In the genomic region with DNA sequence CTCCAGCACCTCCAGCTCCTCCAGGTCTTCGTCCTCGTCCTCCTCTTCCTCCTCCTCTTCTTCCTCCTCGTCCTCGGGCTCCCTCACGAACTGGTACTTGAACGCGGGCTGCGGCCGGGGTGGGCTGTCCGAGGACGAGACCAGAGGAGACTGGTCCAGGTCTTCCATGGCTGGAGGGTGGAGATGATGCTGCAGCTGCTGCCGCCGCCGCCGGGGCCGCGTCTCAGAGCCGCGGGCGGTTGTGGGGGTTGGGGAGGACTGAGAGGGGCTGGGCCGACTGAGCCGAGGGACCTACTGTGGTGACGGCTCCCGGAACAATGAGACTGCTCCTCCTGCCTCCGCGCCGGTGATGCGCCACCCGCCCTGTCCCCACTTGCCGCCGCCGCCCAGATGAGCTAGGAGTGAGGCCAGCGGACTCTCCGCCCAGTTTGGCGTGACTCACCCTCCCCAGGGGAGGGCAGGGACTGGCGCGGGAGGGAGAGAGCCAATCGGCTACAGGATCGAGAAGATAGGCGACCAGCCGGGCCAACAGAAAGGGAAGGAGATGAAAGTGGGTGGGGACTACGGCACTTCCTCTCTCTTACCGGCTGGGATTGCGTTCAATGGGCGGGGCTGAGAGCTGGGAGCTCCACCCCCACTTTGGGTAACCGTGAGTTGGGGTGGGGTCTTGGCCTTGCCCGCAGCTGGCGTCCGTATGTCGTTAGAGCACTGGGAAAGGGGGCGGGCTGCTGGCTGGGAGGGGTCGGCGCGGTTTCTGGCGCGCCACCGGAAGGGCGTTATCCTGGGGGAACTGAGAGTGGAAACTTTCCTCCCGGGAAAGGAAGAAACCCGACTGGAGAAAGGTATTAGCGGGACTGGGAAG, we compare ENCODE assay signal across 8 cellular contexts. TPM values are rescaled to one million over a fixed set of nuclear protein-coding genes. Genes with fewer than 3 reads are reported as not detected.
DNase-seq lines count a peak whose midpoint lies in the region; ATAC-seq and TF ChIP-seq lines count a peak whose summit lies in the region.

Gene RTN4 (minus strand): TSS at position 319 of the 862 bp plus-strand sequence. CDS start 151 bp downstream, at position 168.

- H3K9ac ChIP-seq in skeletal muscle tissue (ENCODE audit: low read depth in 1 of 3, low read length in 3 of 3), result peak within 1 kb of the TSS; percentile 83 to 91 (median 87)

- H3K9me3 ChIP-seq in breast epithelium (no peaks in the 10 kb centered on the region), iPS-18c (ENCODE audit: control insufficient read depth, insufficient read depth, low read length) (no peaks in the 10 kb centered on the region), skeletal muscle tissue (ENCODE audit: control insufficient read depth in 3 of 3, low read length in 3 of 3) (no peaks in the 10 kb centered on the region)

- H3K27ac ChIP-seq in VCaP (peak within 1 kb of the TSS; percentile 97), breast epithelium (peak within 1 kb of the TSS; percentile 99 to 100), skeletal muscle tissue (ENCODE audit: low read depth, low read length) (peak within 1 kb of the TSS; percentile 93)

- H3K36me3 ChIP-seq in breast epithelium (no peaks in the 10 kb centered on the region), skeletal muscle tissue (ENCODE audit: control insufficient read depth in 3 of 3, insufficient read depth in 3 of 3, low read length in 3 of 3) (no peaks in the 10 kb centered on the region)

- peak within 1 kb of the TSS; percentile 88 to 100 (median 94) for H3K4me3 ChIP-seq in breast epithelium
- H3K4me3 ChIP-seq in iPS-18c (ENCODE audit: insufficient read depth, low read depth, low read length), result peak within 1 kb of the TSS; percentile 76
- peak within 1 kb of the TSS; percentile 86 to 90 (median 90) for H3K4me3 ChIP-seq in skeletal muscle tissue (ENCODE audit: low read length in 3 of 3)

- DNase-seq in ACHN (peak; percentile 99), NCI-H2196 treated with DMSO at 0.1 percent for 48 hours (lab: John Stamatoyannopoulos, UW; ENCODE audit: unreplicated experiment) (peak; percentile 85), breast epithelium (ENCODE audit: low spot score in 2 of 2) (peak; percentile 99)

- TF ChIP-seq CTCF in VCaP (conservative IDR thresholded peaks at IDR 0.05) (no peak), breast epithelium (IDR thresholded peaks at IDR 0.05) (peak in 1 of 3 donors; percentile 42)

- intact Hi-C loops in breast epithelium (cut with DNase I; ENCODE audit: low total_unique reads), result no loop called here

- H3K4me1 ChIP-seq in breast epithelium, result peaks cover 4 to 15% of the 10 kb centered on the region in 2 donors
- H3K4me1 ChIP-seq in skeletal muscle tissue (ENCODE audit: control insufficient read depth in 3 of 3, insufficient read depth in 3 of 3, low read length in 3 of 3), result peaks cover 7 to 23% (median 23%) of the 10 kb centered on the region in 3 donors

- in situ Hi-C loops in ACHN (cut with HindIII; ENCODE audit: low pct_ligation_motif_present, low pct_unique_long_range_greater_than_20kb, low sequenced_read_pairs), result no loop called here

- ATAC-seq in GM18870 (IDR thresholded peaks at IDR 0.05; ENCODE audit: unreplicated experiment) (peak; percentile 77), HG03135 (IDR thresholded peaks at IDR 0.05; ENCODE audit: unreplicated experiment) (peak; percentile 87)

- TF ChIP-seq POLR2A in breast epithelium (IDR thresholded peaks at IDR 0.05), result peak; percentile 99

- H3K27me3 ChIP-seq in breast epithelium (no peaks in the 10 kb centered on the region), skeletal muscle tissue (ENCODE audit: control insufficient read depth in 3 of 3, insufficient read depth in 3 of 3, low read length in 3 of 3) (no peaks in the 10 kb centered on the region)

RNA-seq across cellular contexts. Expression of gene RTN4, which starts in this region (rescaled TPM):
- total RNA-seq in breast epithelium (100 to 1,000 TPM; 188 to 419 (median 201) TPM), skeletal muscle tissue (414 TPM)

Comparison
In these comparisons a context has a peak if more than half of its experiments do, and no peak if none do; other contexts are left out.
1. Peak in every context shown above with its lines: DNase-seq, ATAC-seq, H3K4me3 ChIP-seq and H3K27ac ChIP-seq.